ENCODE assay signal across 22 cellular contexts in the genomic region with DNA sequence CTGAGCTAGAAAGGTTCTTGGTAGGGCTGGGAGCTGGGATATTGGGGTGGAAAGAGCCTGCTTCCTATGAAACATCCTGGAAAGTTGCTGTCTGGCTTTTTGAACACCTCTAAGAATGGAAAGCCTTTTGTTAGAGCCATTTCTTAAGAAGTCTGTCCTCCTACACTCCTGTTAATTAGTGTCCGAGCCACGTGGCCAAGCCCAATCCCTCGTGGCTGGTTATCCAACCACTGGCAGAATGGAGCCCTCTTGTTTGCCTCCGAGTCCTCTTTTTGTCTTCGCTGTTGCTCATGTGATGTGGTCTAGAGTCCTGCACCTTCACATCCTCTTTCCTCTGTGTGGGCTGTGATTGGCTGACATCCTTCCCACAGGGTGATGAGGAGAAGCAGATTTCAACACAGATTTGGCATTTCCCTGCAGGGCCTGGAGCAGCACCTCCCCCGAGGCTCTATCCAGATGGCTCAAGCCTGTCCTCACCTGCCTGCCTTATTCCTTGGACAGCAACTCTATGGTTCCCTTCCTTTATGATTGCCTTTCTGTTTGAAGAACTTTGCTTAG. TPM values are rescaled to one million over a fixed set of nuclear protein-coding genes. Genes with fewer than 3 reads are reported as not detected.
A peak's percentile ranks its signal among the peaks of the same experiment; 100 is the strongest.
DNase-seq lines count a peak whose midpoint lies in the region; ATAC-seq and TF ChIP-seq lines count a peak whose summit lies in the region.
"Had no signal": no experiment of that assay in that cellular context is flagged by ENCODE, and none has a peak within 500 bp of the region (broad histone marks: within the 10 kb centered on the region; RNA-seq: fewer than 3 reads in every experiment).

No MANE protein-coding gene starts in this region.

- H3K4me1 ChIP-seq in DND-41 (ENCODE audit: insufficient read depth, low read length) (no peaks in the 10 kb centered on the region), trophoblast cell (ENCODE audit: control insufficient read depth in 1 of 2, insufficient read depth in 2 of 2, low read length in 2 of 2) (peaks cover 4 to 8% of the 10 kb centered on the region in 2 experiments), GM23248 (ENCODE audit: insufficient read depth) (no peaks in the 10 kb centered on the region), osteoblast (ENCODE audit: insufficient read depth, low read length) (no peaks in the 10 kb centered on the region)

- H3K79me1 ChIP-seq in trophoblast cell (ENCODE audit: low read length), result no peaks in the 10 kb centered on the region

- H4K20me1 ChIP-seq in DND-41 (ENCODE audit: insufficient read depth, low read length) (no peaks in the 10 kb centered on the region), GM23248 (ENCODE audit: insufficient read depth) (no peaks in the 10 kb centered on the region), osteoblast (ENCODE audit: insufficient read depth, low read length) (no peaks in the 10 kb centered on the region)

- H3K4ac ChIP-seq in trophoblast cell (ENCODE audit: low read depth, low read length), result no peak overlapping the region

- no peak overlapping the region for H2AFZ ChIP-seq in DND-41 (ENCODE audit: low read depth, low read length)
- H2AFZ ChIP-seq in trophoblast cell (ENCODE audit: insufficient read depth, low read length, poor library complexity), result no peak overlapping the region
- no peak overlapping the region for H2AFZ ChIP-seq in GM23248
- H2AFZ ChIP-seq in osteoblast (ENCODE audit: low read length), result no peak overlapping the region

- H3K14ac ChIP-seq in trophoblast cell (ENCODE audit: low read length), result no peak overlapping the region

- no peak overlapping the region for H3K27ac ChIP-seq in DND-41 (ENCODE audit: low read length)
- H3K27ac ChIP-seq in trophoblast cell (ENCODE audit: low read depth, low read length), result no peak overlapping the region
- H3K27ac ChIP-seq in GM23248, result no peak overlapping the region
- H3K27ac ChIP-seq in osteoblast (ENCODE audit: low read depth, low read length), result no peak overlapping the region
- H3K27ac ChIP-seq: body of pancreas, coronary artery, HL-60, VCaP had no signal

- H3K4me3 Mint-ChIP-seq in activated naive CD8-positive, alpha-beta T cell treated with anti-CD3 and anti-CD28 coated beads, Interleukin-2, amount 50 U/mL, for 24 hours, result no peak overlapping the region
- H3K4me3 Mint-ChIP-seq: immature natural killer cell; T-helper 1 cell treated with Interleukin-12 subunit alpha and Interleukin-12 subunit beta and Interleukin-4 antibody, amounts not matched to agents 30 μg/mL and 1 μg/mL, for 36 hours had no signal

- no peaks in the 10 kb centered on the region for H3K36me3 Mint-ChIP-seq in activated naive CD8-positive, alpha-beta T cell treated with anti-CD3 and anti-CD28 coated beads, Interleukin-2, amount 50 U/mL, for 24 hours (ENCODE audit: low read depth)
- H3K36me3 Mint-ChIP-seq: immature natural killer cell had no signal

- no peak overlapping the region for H2BK12ac ChIP-seq in trophoblast cell (ENCODE audit: low read length)

- no peak overlapping the region for H3K23ac ChIP-seq in trophoblast cell (ENCODE audit: low read length)

- no peak overlapping the region for H3K27ac Mint-ChIP-seq in activated naive CD8-positive, alpha-beta T cell treated with anti-CD3 and anti-CD28 coated beads, Interleukin-2, amount 50 U/mL, for 24 hours
- H3K27ac Mint-ChIP-seq: IgD-negative memory B cell; T-helper 1 cell treated with Interleukin-12 subunit alpha and Interleukin-12 subunit beta and Interleukin-4 antibody, amounts not matched to agents 30 μg/mL and 1 μg/mL, for 36 hours had no signal

- no peak overlapping the region for H4K8ac ChIP-seq in trophoblast cell (ENCODE audit: low read depth, low read length)

- H3K9me3 Mint-ChIP-seq in activated naive CD8-positive, alpha-beta T cell treated with anti-CD3 and anti-CD28 coated beads, Interleukin-2, amount 50 U/mL, for 24 hours, result no peaks in the 10 kb centered on the region
- H3K9me3 Mint-ChIP-seq: IgD-negative memory B cell; immature natural killer cell; T-helper 1 cell treated with Interleukin-12 subunit alpha and Interleukin-12 subunit beta and Interleukin-4 antibody, amounts not matched to agents 30 μg/mL and 1 μg/mL, for 36 hours had no signal

- H3K79me2 ChIP-seq in DND-41 (ENCODE audit: insufficient read depth, low read length) (no peaks in the 10 kb centered on the region), trophoblast cell (ENCODE audit: control insufficient read depth, insufficient read depth, low read length, poor library complexity) (no peaks in the 10 kb centered on the region), GM23248 (ENCODE audit: insufficient read depth) (no peaks in the 10 kb centered on the region), osteoblast (ENCODE audit: insufficient read depth, low read length) (no peaks in the 10 kb centered on the region)

- H3K4me1 Mint-ChIP-seq in activated naive CD8-positive, alpha-beta T cell treated with anti-CD3 and anti-CD28 coated beads, Interleukin-2, amount 50 U/mL, for 24 hours, result peaks cover 6% of the 10 kb centered on the region
- H3K4me1 Mint-ChIP-seq: IgD-negative memory B cell had no signal

- no peak overlapping the region for H2AK5ac ChIP-seq in trophoblast cell (ENCODE audit: low read length)

- WGBS in trophoblast cell (ENCODE audit: extremely low coverage, insufficient coverage, insufficient read length), result no CpG with 5 or more reads among the region's 6 CpGs
- WGBS in GM23248 (ENCODE audit: low coverage in 1 of 2, low lambda C conversion rate in 2 of 2, missing lambda C conversion rate in 2 of 2), 2 experiments, result 68 to 73% methylated on average over 6 of the region's 6 CpGs

- H2BK5ac ChIP-seq in trophoblast cell (ENCODE audit: low read depth, low read length, poor library complexity), result no peak overlapping the region

- no peaks in the 10 kb centered on the region for H3F3A ChIP-seq in GM23248 (ENCODE audit: insufficient read depth)

- H3K18ac ChIP-seq in trophoblast cell (ENCODE audit: low read length), result no peak overlapping the region

- H4K12ac ChIP-seq in trophoblast cell (ENCODE audit: low read depth, low read length), result no peak overlapping the region

- ATAC-seq in DND-41 (ENCODE audit: insufficient read depth, low read depth), result peak; percentile 61; the same call in 2 of the 3 replicates
- ATAC-seq in activated naive CD8-positive, alpha-beta T cell treated with anti-CD3 and anti-CD28 coated beads, Interleukin-2, amount 50 U/mL, for 24 hours, result peak; percentile 54
- ATAC-seq: body of pancreas had no signal

- no peak overlapping the region for H2BK120ac ChIP-seq in trophoblast cell (ENCODE audit: insufficient read depth, low read length, poor library complexity)

- H4K91ac ChIP-seq in trophoblast cell (ENCODE audit: low read depth, low read length), result no peak overlapping the region

- H3K9ac ChIP-seq in DND-41 (ENCODE audit: low read depth, low read length) (no peak overlapping the region), trophoblast cell (ENCODE audit: low read length) (no peak overlapping the region), GM23248 (no peak overlapping the region)

- H3K4me3 ChIP-seq in DND-41 (ENCODE audit: low read depth in 1 of 2, low read length in 2 of 2) (no peak overlapping the region), trophoblast cell (ENCODE audit: low read depth, low read length) (no peak overlapping the region), GM23248 (no peak overlapping the region), osteoblast (ENCODE audit: insufficient read depth, low read length) (no peak overlapping the region)
- H3K4me3 ChIP-seq: body of pancreas, coronary artery, MG63 had no signal

- H3K36me3 ChIP-seq in DND-41 (ENCODE audit: insufficient read depth, low read length), result no peaks in the 10 kb centered on the region
- no peaks in the 10 kb centered on the region for H3K36me3 ChIP-seq in trophoblast cell (ENCODE audit: control insufficient read depth in 1 of 2, insufficient read depth in 2 of 2, low read length in 2 of 2)
- no peaks in the 10 kb centered on the region for H3K36me3 ChIP-seq in GM23248 (ENCODE audit: low read depth)
- H3K36me3 ChIP-seq in osteoblast (ENCODE audit: insufficient read depth, low read length), result no peaks in the 10 kb centered on the region
- H3K36me3 ChIP-seq: MG63 had no signal

- H3K27me3 ChIP-seq in DND-41 (ENCODE audit: insufficient read depth, low read length, poor library complexity), result no peaks in the 10 kb centered on the region
- no peaks in the 10 kb centered on the region for H3K27me3 ChIP-seq in trophoblast cell (ENCODE audit: insufficient read depth, low read length)
- 0 out of 2 replicates have a peak, but pooled peaks cover 3% of the 10 kb centered on the region for H3K27me3 ChIP-seq in GM23248 (replicated peaks; ENCODE audit: insufficient read depth)
- H3K27me3 ChIP-seq in osteoblast (ENCODE audit: insufficient read depth, low read length), result peaks cover 9% of the 10 kb centered on the region
- H3K27me3 ChIP-seq: body of pancreas, MG63 had no signal

- DNase-seq in SKM-1 treated with dmso at 0.1 percent for 144 hours (lab: John Stamatoyannopoulos, UW; ENCODE audit: unreplicated experiment) (peak; percentile 52), SKM-1 (lab: John Stamatoyannopoulos, UW; ENCODE audit: unreplicated experiment) (no peak), DND-41 (no peak), trophoblast cell (peak; percentile 50 to 72), GM23248 (no peak), cortex of kidney (lab: John Stamatoyannopoulos, UW) (no peak), osteoblast (ENCODE audit: insufficient read length, low spot score, missing footprints) (no peak)
- DNase-seq in activated naive CD8-positive, alpha-beta T cell treated with anti-CD3 and anti-CD28 coated beads, Interleukin-2, amount 50 U/mL, for 24 hours, result no peak
- DNase-seq: activated CD4-positive, alpha-beta T cell treated with anti-CD3 and anti-CD28 coated beads, Interleukin-2, amount 50 U/mL, for 4 hours; activated T-cell treated with anti-CD3 and anti-CD28 coated beads, Interleukin-2, amount 50 U/mL, for 1 hour; body of pancreas; C1 segment of cervical spinal cord; immature natural killer cell; MG63; NCI-H774; Right ventricle myocardium superior; stimulated activated CD4-positive, alpha-beta T cell treated with anti-CD3 and anti-CD28 coated beads, Interleukin-4, amount 100 ng/mL, for 4 hours had no signal

- no peaks in the 10 kb centered on the region for H3K9me2 ChIP-seq in GM23248 (ENCODE audit: insufficient read depth)

- no peaks in the 10 kb centered on the region for H3K27me3 Mint-ChIP-seq in activated naive CD8-positive, alpha-beta T cell treated with anti-CD3 and anti-CD28 coated beads, Interleukin-2, amount 50 U/mL, for 24 hours

- TF ChIP-seq CTCF in DND-41 (IDR thresholded peaks at IDR 0.05; ENCODE audit: borderline replicate concordance, extremely low read depth, low read length, poor library complexity, severe bottlenecking) (no peak), osteoblast (IDR thresholded peaks at IDR 0.05; ENCODE audit: extremely low read depth, low read depth, low read length) (no peak)

- H3K9me3 ChIP-seq in DND-41 (ENCODE audit: insufficient read depth, low read length, severe bottlenecking) (no peaks in the 10 kb centered on the region), trophoblast cell (ENCODE audit: insufficient read depth, low read depth, low read length) (no peaks in the 10 kb centered on the region), GM23248 (ENCODE audit: low read depth) (no peaks in the 10 kb centered on the region), osteoblast (ENCODE audit: low read depth, low read length) (no peaks in the 10 kb centered on the region)
- H3K9me3 ChIP-seq: body of pancreas had no signal

- H3K4me2 ChIP-seq in DND-41 (ENCODE audit: insufficient read depth, low read length), result no peak overlapping the region
- no peak overlapping the region for H3K4me2 ChIP-seq in trophoblast cell (ENCODE audit: low read length)
- no peak overlapping the region for H3K4me2 ChIP-seq in GM23248 (ENCODE audit: unreplicated experiment)
- no peak overlapping the region for H3K4me2 ChIP-seq in osteoblast (ENCODE audit: insufficient read depth, low read length)

- in situ Hi-C loops in GM23248 (cut with MboI), result loop anchor here (25.0 kb wide), 2 partner anchors 864 to 1089 kb away; no protein-coding TSS in a partner anchor

RNA-seq across cellular contexts. Expression of a gene that starts 8.2 kb away (rescaled TPM):
- polyA plus RNA-seq in trophoblast cell (2013), result 0.07 and 0.14 TPM in 2 replicates
- not detected in 2 replicates for total RNA-seq in GM23248 (2014; rRNA removed; shearing (Covaris generic))
- polyA plus RNA-seq in GM23248 (2016; fragmentation: Nextera tagmentation; extraction: Ambion mirVana), result 0.03 TPM in 1 of 2 replicates, not detected in the other
- under 0.01 and 0.72 TPM in 2 replicates for total RNA-seq in osteoblast

Comparison
In these comparisons a context has a peak if more than half of its experiments do, and no peak if none do; other contexts are left out.
1. DNase-seq: peak in SKM-1 treated with dmso at 0.1 percent for 144 hours (single experiment) and trophoblast cell (2 of 2); none in SKM-1 (single experiment), DND-41 (single experiment), activated naive CD8-positive, alpha-beta T cell treated with anti-CD3 and anti-CD28 coated beads, Interleukin-2, amount 50 U/mL, for 24 hours (single experiment), GM23248 (single experiment), cortex of kidney (single experiment) and osteoblast (single experiment).